In genomic region chr2:1813371-1813770, GRCh38 we compare ENCODE assay signal across 31 cellular contexts.
"Had no signal": no experiment of that assay in that cellular context is flagged by ENCODE, and none has a peak within 500 bp of the region (broad histone marks: within the 10 kb centered on the region; RNA-seq: fewer than 3 reads in every experiment).

No MANE protein-coding gene starts in this region.

- H3K79me2 ChIP-seq: hepatocyte had no signal

- ATAC-seq: activated CD4-positive, alpha-beta T cell treated with anti-CD3 and anti-CD28 coated beads for 36 hours; activated CD8-positive, alpha-beta memory T cell treated with anti-CD3 and anti-CD28 coated beads, Interleukin-2, amount 10 ng/mL, durations not matched to agents 7 days and 5 days; activated CD8-positive, alpha-beta T cell treated with anti-CD3 and anti-CD28 coated beads, Interleukin-2, amount 10 ng/mL, durations not matched to agents 7 days and 5 days; body of pancreas; effector memory CD8-positive, alpha-beta T cell; gastroesophageal sphincter; heart right ventricle had no signal

- DNase-seq: activated CD4-positive, alpha-beta memory T cell treated with anti-CD3 and anti-CD28 coated beads for 36 hours; activated CD4-positive, alpha-beta T cell treated with anti-CD3 and anti-CD28 coated beads for 36 hours; activated CD4-positive, alpha-beta T cell treated with anti-CD3 and anti-CD28 coated beads, Interleukin-2, amount 10 ng/mL, durations not matched to agents 24 days and 14 days; activated CD4-positive, CD25-positive, alpha-beta regulatory T cell; activated CD4-positive, CD25-positive, alpha-beta regulatory T cell treated with anti-CD3 and anti-CD28 coated beads, Interleukin-2, amount 50 U/mL, for 72 hours; activated CD8-positive, alpha-beta memory T cell treated with anti-CD3 and anti-CD28 coated beads, Interleukin-2, amount 10 ng/mL, durations not matched to agents 7 days and 5 days; activated CD8-positive, alpha-beta memory T cell treated with anti-CD3 and anti-CD28 coated beads, Interleukin-2, amount 50 U/mL, for 4 hours; activated CD8-positive, alpha-beta T cell treated with anti-CD3 and anti-CD28 coated beads, Interleukin-2, amount 10 ng/mL, durations not matched to agents 7 days and 5 days; activated effector memory CD4-positive, alpha-beta T cell treated with anti-CD3 and anti-CD28 coated beads, Interleukin-2, amount 50 U/mL, for 16 hours; activated naive CD4-positive, alpha-beta T cell treated with anti-CD3 and anti-CD28 coated beads for 36 hours; activated naive CD8-positive, alpha-beta T cell treated with anti-CD3 and anti-CD28 coated beads for 36 hours; activated naive CD8-positive, alpha-beta T cell treated with anti-CD3 and anti-CD28 coated beads, Interleukin-2, amount 50 U/mL, for 24 hours; activated T-cell treated with anti-CD3 and anti-CD28 coated beads, Interleukin-2, amount 50 U/mL, for 1 hour; activated T-cell treated with anti-CD3 and anti-CD28 coated beads, Interleukin-2, amount 50 U/mL, for 48 hours; adrenal gland; amygdala; body of pancreas; caudate nucleus; cortex of kidney; dermis blood vessel endothelial cell; effector CD4-positive, alpha-beta T cell; effector memory CD8-positive, alpha-beta T cell; erythroblast; esophagus squamous epithelium; foreskin melanocyte; heart right ventricle; T-helper 9 cell; WERI-Rb-1 had no signal

- H2AFZ ChIP-seq: hepatocyte had no signal

- H3K27ac ChIP-seq: adrenal gland, body of pancreas, esophagus squamous epithelium, gastroesophageal sphincter, heart right ventricle, hepatocyte, WERI-Rb-1 had no signal

- H3K4me2 ChIP-seq: hepatocyte had no signal

- H3K27me3 ChIP-seq: adrenal gland, body of pancreas, gastroesophageal sphincter, hepatocyte had no signal

- H3K4me3 ChIP-seq: adrenal gland, body of pancreas, esophagus squamous epithelium, gastroesophageal sphincter, heart right ventricle, hepatocyte had no signal

- H3K36me3 ChIP-seq: adrenal gland, esophagus squamous epithelium, gastroesophageal sphincter, heart right ventricle, WERI-Rb-1 had no signal

- H3K9me3 ChIP-seq: adrenal gland, body of pancreas, esophagus squamous epithelium, gastroesophageal sphincter, heart right ventricle had no signal

- FAIRE-seq: colon had no signal
